11 cellular contexts compared by ENCODE assay signal in genomic region chr4:123127218-123127617, GRCh38.
A peak's percentile ranks its signal among the peaks of the same experiment; 100 is the strongest.
DNase-seq lines count a peak whose midpoint lies in the region; ATAC-seq, FAIRE-seq and TF ChIP-seq lines count a peak whose summit lies in the region.
"Had no signal": no experiment of that assay in that cellular context is flagged by ENCODE, and none has a peak within 500 bp of the region (broad histone marks: within the 10 kb centered on the region; RNA-seq: fewer than 3 reads in every experiment).

No MANE protein-coding gene starts in this region.

- H3K27ac Mint-ChIP-seq in natural killer cell: no peak overlapping the region
- H3K27ac Mint-ChIP-seq in natural killer cell treated with Interleukin-12 subunit alpha and Interleukin-12 subunit beta and Interleukin-15 and Interleukin-18, amount 100 ng/mL, for 72 hours: no peak overlapping the region
- no peak overlapping the region for H3K27ac Mint-ChIP-seq in activated CD4-positive, alpha-beta memory T cell treated with anti-CD3 and anti-CD28 coated beads for 36 hours
- no peak overlapping the region for H3K27ac Mint-ChIP-seq in T-helper 2 cell treated with Interferon-gamma antibody and Interleukin-4, amounts not matched to agents 5 μg/mL and 100 μg/mL, for 36 hours
- H3K27ac Mint-ChIP-seq: stimulated activated memory B cell treated with anti-CD40 and anti-IgM and Interleukin-4, amounts not matched to agents 10 μg/mL and 1 μg/mL and 100 μg/mL, for 72 hours had no signal

- ATAC-seq in natural killer cell (no peak), HG02798 (IDR thresholded peaks at IDR 0.05; ENCODE audit: poor library complexity, unreplicated experiment) (no peak)
- no peak for ATAC-seq in natural killer cell treated with Interleukin-12 subunit alpha and Interleukin-12 subunit beta and Interleukin-15 and Interleukin-18, amount 100 ng/mL, for 72 hours
- ATAC-seq: stimulated activated memory B cell treated with anti-CD40 and anti-IgM and Interleukin-4, amounts not matched to agents 10 μg/mL and 1 μg/mL and 100 μg/mL, for 72 hours had no signal

- intact Hi-C loops in natural killer cell (cut with micrococcal nuclease): no loop called here
- intact Hi-C loops in activated CD4-positive, alpha-beta memory T cell treated with anti-CD3 and anti-CD28 coated beads for 36 hours (cut with micrococcal nuclease): no loop called here

- no peak overlapping the region for H3K4me3 ChIP-seq in astrocyte of the cerebellum (ENCODE audit: low read depth, low read length)

- CTCF ChIA-PET in activated CD4-positive, alpha-beta memory T cell treated with anti-CD3 and anti-CD28 coated beads for 36 hours (lab: Charles Lee): no interaction called here

- POLR2A ChIA-PET in activated CD4-positive, alpha-beta memory T cell treated with anti-CD3 and anti-CD28 coated beads for 36 hours (lab: Charles Lee): no interaction called here

- no peaks in the 10 kb centered on the region for H3K9me3 Mint-ChIP-seq in natural killer cell
- no peaks in the 10 kb centered on the region for H3K9me3 Mint-ChIP-seq in natural killer cell treated with Interleukin-12 subunit alpha and Interleukin-12 subunit beta and Interleukin-15 and Interleukin-18, amount 100 ng/mL, for 72 hours
- H3K9me3 Mint-ChIP-seq in activated CD4-positive, alpha-beta memory T cell treated with anti-CD3 and anti-CD28 coated beads for 36 hours: no peaks in the 10 kb centered on the region
- no peaks in the 10 kb centered on the region for H3K9me3 Mint-ChIP-seq in T-helper 2 cell treated with Interferon-gamma antibody and Interleukin-4, amounts not matched to agents 5 μg/mL and 100 μg/mL, for 36 hours
- H3K9me3 Mint-ChIP-seq: stimulated activated memory B cell treated with anti-CD40 and anti-IgM and Interleukin-4, amounts not matched to agents 10 μg/mL and 1 μg/mL and 100 μg/mL, for 72 hours had no signal

- H3K4me1 Mint-ChIP-seq in natural killer cell: no peaks in the 10 kb centered on the region
- no peaks in the 10 kb centered on the region for H3K4me1 Mint-ChIP-seq in natural killer cell treated with Interleukin-12 subunit alpha and Interleukin-12 subunit beta and Interleukin-15 and Interleukin-18, amount 100 ng/mL, for 72 hours (ENCODE audit: low read depth in 2 of 2)
- no peaks in the 10 kb centered on the region for H3K4me1 Mint-ChIP-seq in activated CD4-positive, alpha-beta memory T cell treated with anti-CD3 and anti-CD28 coated beads for 36 hours (ENCODE audit: low read depth)
- H3K4me1 Mint-ChIP-seq in T-helper 2 cell treated with Interferon-gamma antibody and Interleukin-4, amounts not matched to agents 5 μg/mL and 100 μg/mL, for 36 hours (ENCODE audit: low read depth): no peaks in the 10 kb centered on the region
- H3K4me1 Mint-ChIP-seq: stimulated activated memory B cell treated with anti-CD40 and anti-IgM and Interleukin-4, amounts not matched to agents 10 μg/mL and 1 μg/mL and 100 μg/mL, for 72 hours had no signal

- TF ChIP-seq CTCF in natural killer cell (IDR thresholded peaks at IDR 0.05): peak; percentile 31
- TF ChIP-seq CTCF in astrocyte of the cerebellum (IDR thresholded peaks at IDR 0.05; ENCODE audit: low read depth, low read length, missing control alignments): peak; percentile 1

- no peaks in the 10 kb centered on the region for H3K27me3 Mint-ChIP-seq in natural killer cell (ENCODE audit: low read depth in 2 of 2)
- no peaks in the 10 kb centered on the region for H3K27me3 Mint-ChIP-seq in natural killer cell treated with Interleukin-12 subunit alpha and Interleukin-12 subunit beta and Interleukin-15 and Interleukin-18, amount 100 ng/mL, for 72 hours
- no peaks in the 10 kb centered on the region for H3K27me3 Mint-ChIP-seq in activated CD4-positive, alpha-beta memory T cell treated with anti-CD3 and anti-CD28 coated beads for 36 hours
- H3K27me3 Mint-ChIP-seq in T-helper 2 cell treated with Interferon-gamma antibody and Interleukin-4, amounts not matched to agents 5 μg/mL and 100 μg/mL, for 36 hours (ENCODE audit: low read depth): no peaks in the 10 kb centered on the region
- H3K27me3 Mint-ChIP-seq: stimulated activated memory B cell treated with anti-CD40 and anti-IgM and Interleukin-4, amounts not matched to agents 10 μg/mL and 1 μg/mL and 100 μg/mL, for 72 hours had no signal

- in situ Hi-C loops in astrocyte of the cerebellum (cut with HindIII; ENCODE audit: low sequenced_read_pairs): no loop called here

- peak; percentile 97 for FAIRE-seq in islet of Langerhans (lab: Jason Lieb, UNC)

- no peaks in the 10 kb centered on the region for H3K36me3 Mint-ChIP-seq in natural killer cell
- no peaks in the 10 kb centered on the region for H3K36me3 Mint-ChIP-seq in natural killer cell treated with Interleukin-12 subunit alpha and Interleukin-12 subunit beta and Interleukin-15 and Interleukin-18, amount 100 ng/mL, for 72 hours
- H3K36me3 Mint-ChIP-seq in activated CD4-positive, alpha-beta memory T cell treated with anti-CD3 and anti-CD28 coated beads for 36 hours: peaks cover 7% of the 10 kb centered on the region
- peaks cover 3% of the 10 kb centered on the region for H3K36me3 Mint-ChIP-seq in T-helper 2 cell treated with Interferon-gamma antibody and Interleukin-4, amounts not matched to agents 5 μg/mL and 100 μg/mL, for 36 hours (ENCODE audit: low read depth)

- no peak overlapping the region for H3K4me3 Mint-ChIP-seq in natural killer cell
- H3K4me3 Mint-ChIP-seq in natural killer cell treated with Interleukin-12 subunit alpha and Interleukin-12 subunit beta and Interleukin-15 and Interleukin-18, amount 100 ng/mL, for 72 hours: no peak overlapping the region
- no peak overlapping the region for H3K4me3 Mint-ChIP-seq in activated CD4-positive, alpha-beta memory T cell treated with anti-CD3 and anti-CD28 coated beads for 36 hours
- H3K4me3 Mint-ChIP-seq in T-helper 2 cell treated with Interferon-gamma antibody and Interleukin-4, amounts not matched to agents 5 μg/mL and 100 μg/mL, for 36 hours: no peak overlapping the region
- H3K4me3 Mint-ChIP-seq: stimulated activated memory B cell treated with anti-CD40 and anti-IgM and Interleukin-4, amounts not matched to agents 10 μg/mL and 1 μg/mL and 100 μg/mL, for 72 hours had no signal

- DNase-seq in natural killer cell: no peak
- DNase-seq in natural killer cell treated with Interleukin-12 subunit alpha and Interleukin-12 subunit beta and Interleukin-15 and Interleukin-18, amount 100 ng/mL, for 72 hours (ENCODE audit: low spot score): no peak
- peak; percentile 24 for DNase-seq in astrocyte of the cerebellum (ENCODE audit: low read depth)
- DNase-seq in HuH-7.5 (ENCODE audit: low spot score): no peak
- DNase-seq in activated CD4-positive, alpha-beta memory T cell treated with anti-CD3 and anti-CD28 coated beads for 36 hours: no peak
- no peak for DNase-seq in T-helper 2 cell treated with Interferon-gamma antibody and Interleukin-4, amounts not matched to agents 5 μg/mL and 100 μg/mL, for 36 hours (ENCODE audit: low spot score)
- DNase-seq: Calu3, nucleus accumbens had no signal
